Comparison of ENCODE assay signal across 12 cellular contexts in genomic region chr6:158867381-158868121, GRCh38. TPM values are rescaled to one million over a fixed set of nuclear protein-coding genes. Genes with fewer than 3 reads are reported as not detected.
DNase-seq lines count a peak whose midpoint lies in the region; ATAC-seq and TF ChIP-seq lines count a peak whose summit lies in the region.
"Had no signal": no experiment of that assay in that cellular context is flagged by ENCODE, and none has a peak within 500 bp of the region (broad histone marks: within the 10 kb centered on the region; RNA-seq: fewer than 3 reads in every experiment).

No MANE protein-coding gene starts in this region.

- BruUV-seq in Calu3 (replicated peaks; lab: Mats Ljungman, UMichigan) = TSS peak; percentile 1

- peak overlapping the region; percentile 47 for H3K4me3 Mint-ChIP-seq in Calu3 (ENCODE audit: low read depth, unreplicated experiment)
- peak overlapping the region; percentile 67 for H3K4me3 Mint-ChIP-seq in neural progenitor cell

- H3K9me3 ChIP-seq in neural progenitor cell (ENCODE audit: low read depth) = no peaks in the 10 kb centered on the region

- no peaks in the 10 kb centered on the region for H3K9me3 Mint-ChIP-seq in Calu3 (ENCODE audit: low read depth, unreplicated experiment)
- H3K9me3 Mint-ChIP-seq in neural progenitor cell = peaks cover 9% of the 10 kb centered on the region

- no peaks in the 10 kb centered on the region for H3K79me2 ChIP-seq in neural progenitor cell (ENCODE audit: low read depth)

- peaks cover 18% of the 10 kb centered on the region for H3F3A ChIP-seq in neural progenitor cell (ENCODE audit: low read depth)

- H3K27me3 ChIP-seq in neural progenitor cell = peaks cover 7% of the 10 kb centered on the region

- H3K4me1 ChIP-seq in neural progenitor cell = no peaks in the 10 kb centered on the region

- H2AFZ ChIP-seq in neural progenitor cell (replicated peaks) = no peak overlapping the region

- intact Hi-C loops in Calu3 (cut with micrococcal nuclease; ENCODE audit: unreplicated experiment) = loop anchor here (2.0 to 5.0 kb wide), 4 partner anchors 50 to 135 kb away; partner anchors contain the start of gene EZR

- DNase-seq in Calu3 (peak; percentile 54), NAMALWA (ENCODE audit: low spot score) (peak; percentile 81), epithelial cell of esophagus (ENCODE audit: low read depth) (peak; percentile 69), neural progenitor cell (ENCODE audit: low spot score) (no peak), SKM-1 (lab: John Stamatoyannopoulos, UW; ENCODE audit: unreplicated experiment) (no peak)
- DNase-seq: activated CD4-positive, CD25-positive, alpha-beta regulatory T cell treated with anti-CD3 and anti-CD28 coated beads, Interleukin-2, amount 50 U/mL, for 72 hours; NCI-H1694 treated with DMSO at 0.1 percent for 48 hours; nucleus accumbens; RPMI8226 had no signal

- no peaks in the 10 kb centered on the region for H3K27me3 Mint-ChIP-seq in Calu3 (ENCODE audit: unreplicated experiment)
- peaks cover 12% of the 10 kb centered on the region for H3K27me3 Mint-ChIP-seq in neural progenitor cell (ENCODE audit: insufficient read depth, low read depth)

- no peak for ATAC-seq in HG02610 (IDR thresholded peaks at IDR 0.05; ENCODE audit: unreplicated experiment)
- no peak for ATAC-seq in HG03565 (IDR thresholded peaks at IDR 0.05; ENCODE audit: unreplicated experiment)
- ATAC-seq in GM18519 (IDR thresholded peaks at IDR 0.05; ENCODE audit: low FRiP score, unreplicated experiment) = no peak

- H3K36me3 ChIP-seq in neural progenitor cell = no peaks in the 10 kb centered on the region

- H3K27ac ChIP-seq in neural progenitor cell = no peak overlapping the region

- no peak overlapping the region for H3K4me2 ChIP-seq in neural progenitor cell

- H3K36me3 Mint-ChIP-seq in Calu3 (ENCODE audit: insufficient read depth, unreplicated experiment) = peaks cover 45% of the 10 kb centered on the region
- no peaks in the 10 kb centered on the region for H3K36me3 Mint-ChIP-seq in neural progenitor cell

- H3K4me1 Mint-ChIP-seq in Calu3 (ENCODE audit: low read depth, unreplicated experiment) = peaks cover 37% of the 10 kb centered on the region
- peaks cover 14% of the 10 kb centered on the region for H3K4me1 Mint-ChIP-seq in neural progenitor cell

- H4K20me1 ChIP-seq in neural progenitor cell (ENCODE audit: low read depth) = no peaks in the 10 kb centered on the region

- CTCF ChIA-PET in Calu3 (lab: Charles Lee) = interaction anchor here (1.0 to 1.5 kb wide), 3 partner anchors 13 to 76 kb away, joined by 3 to 5 read pairs (median 3); no protein-coding TSS in a partner anchor

- no peak for TF ChIP-seq CTCF in Calu3 (IDR thresholded peaks at IDR 0.05; ENCODE audit: unreplicated experiment)
- TF ChIP-seq CTCF in epithelial cell of esophagus (IDR thresholded peaks at IDR 0.05; ENCODE audit: insufficient read depth, low read depth, low read length, missing control alignments) = no peak
- TF ChIP-seq CTCF in neural progenitor cell (IDR thresholded peaks at IDR 0.05) = no peak

- H3K4me3 ChIP-seq in epithelial cell of esophagus (ENCODE audit: low read length) = no peak overlapping the region
- H3K4me3 ChIP-seq in neural progenitor cell = no peak overlapping the region

- H3K27ac Mint-ChIP-seq in Calu3 (ENCODE audit: unreplicated experiment) = peak overlapping the region; percentile 99
- no peak overlapping the region for H3K27ac Mint-ChIP-seq in neural progenitor cell

- no peak overlapping the region for H3K9ac ChIP-seq in neural progenitor cell

RNA-seq across cellular contexts. Expression of gene EZR, which starts 48.4 kb away (rescaled TPM):
- total RNA-seq in Calu3 (2022) (935 and 954 TPM in 2 replicates), neural progenitor cell (ENCODE audit: low replicate concordance) (52.0 and 61.4 TPM in 2 replicates)

Comparison
In these comparisons a context has a peak if more than half of its experiments do, and no peak if none do; other contexts are left out.
1. DNase-seq: peak in Calu3 (single experiment), NAMALWA (single experiment) and epithelial cell of esophagus (single experiment); none in neural progenitor cell (single experiment) and SKM-1 (single experiment).
2. RNA of gene EZR, which starts 48.4 kb away (total RNA-seq): 935 to 954 TPM in Calu3; 52.0 to 61.4 TPM in neural progenitor cell; every median in the first group is over 10 times any median in the second.